In genomic region chr12:75833268-75833667, GRCh38 we compare ENCODE assay signal across 25 cellular contexts.
DNase-seq lines count a peak whose midpoint lies in the region; ATAC-seq, FAIRE-seq and TF ChIP-seq lines count a peak whose summit lies in the region.
"Had no signal": no experiment of that assay in that cellular context is flagged by ENCODE, and none has a peak within 500 bp of the region (broad histone marks: within the 10 kb centered on the region; RNA-seq: fewer than 3 reads in every experiment).

No MANE protein-coding gene starts in this region.

- dilution Hi-C loops in IMR-90 (cut with HindIII; ENCODE audit: low sequenced_read_pairs, unreplicated experiment) = no loop called here

- no peaks in the 10 kb centered on the region for H3F3A ChIP-seq in neural cell (ENCODE audit: insufficient read depth, low read length, poor library complexity, severe bottlenecking)

- H3K79me2 ChIP-seq in GM12878 (ENCODE audit: control insufficient read depth, insufficient read depth, low read length) (no peaks in the 10 kb centered on the region), neural cell (replicated peaks; ENCODE audit: insufficient read depth, low read length) (no peaks in the 10 kb centered on the region)

- SMC1A ChIA-PET in GM12878 (lab: Charles Lee; ENCODE audit: uncharacterized antibody, unreplicated experiment) = interaction anchor here (1.3 kb wide), 2 partner anchors 12 to 41 kb away, joined by 3 to 5 read pairs; no protein-coding TSS in a partner anchor

- no peak overlapping the region; a peak in 1 of 4 replicates for H4K8ac ChIP-seq in IMR-90 (ENCODE audit: low read depth in 2 of 2, low read length in 2 of 2)

- peak overlapping the region; percentile 29; the same call in 1 of the 2 replicates for H2AK5ac ChIP-seq in IMR-90 (ENCODE audit: low read depth, low read length)

- no peak overlapping the region for H3K23ac ChIP-seq in IMR-90 (ENCODE audit: low read depth, low read length)

- H2BK5ac ChIP-seq in IMR-90 (ENCODE audit: low read depth, low read length, poor library complexity, severe bottlenecking) = no peak overlapping the region

- peak overlapping the region; percentile 53; the same call in 1 of the 2 replicates for H2BK20ac ChIP-seq in IMR-90 (ENCODE audit: low read depth, low read length)

- no peaks in the 10 kb centered on the region for H3K27me3 ChIP-seq in IMR-90 (ENCODE audit: control insufficient read depth, insufficient read depth, low read length)
- no peaks in the 10 kb centered on the region for H3K27me3 ChIP-seq in GM12878 (replicated peaks in 1 of 2; ENCODE audit: control insufficient read depth in 2 of 2, insufficient read depth in 2 of 2, low read length in 1 of 2)
- H3K27me3 ChIP-seq in neural cell (ENCODE audit: insufficient read depth, low read depth, low read length) = no peaks in the 10 kb centered on the region
- H3K27me3 ChIP-seq in foreskin keratinocyte = no peaks in the 10 kb centered on the region
- H3K27me3 ChIP-seq: BE2C, BLaER1 had no signal

- H3K9me2 ChIP-seq in neural cell (ENCODE audit: insufficient read depth, low read length) = no peaks in the 10 kb centered on the region

- TF ChIP-seq EP300 in GM12878 (IDR thresholded peaks at IDR 0.05; ENCODE audit: borderline replicate concordance in 1 of 2, control insufficient read depth in 1 of 2, low read depth in 2 of 2, low read length in 2 of 2) (no peak), neural cell (conservative IDR thresholded peaks at IDR 0.05; ENCODE audit: poor library complexity, severe bottlenecking) (peak; percentile 89)

- no peak for TF ChIP-seq RAD21 in IMR-90 (IDR thresholded peaks at IDR 0.05; ENCODE audit: low read length)
- TF ChIP-seq RAD21 in GM12878 (IDR thresholded peaks at IDR 0.05; ENCODE audit: insufficient read depth, low read depth, low read length) = no peak
- no peak for TF ChIP-seq RAD21 in neural cell (conservative IDR thresholded peaks at IDR 0.05)

- H2BK15ac ChIP-seq in IMR-90 (ENCODE audit: low read depth, low read length) = 0 out of 3 replicates have a peak overlapping the region, but pooled peaks have one; percentile 89

- H3K9me3 ChIP-seq in IMR-90 (ENCODE audit: control insufficient read depth, insufficient read depth, low read length) (no peaks in the 10 kb centered on the region), GM12878 (replicated peaks; ENCODE audit: control insufficient read depth, insufficient read depth, low read length) (no peaks in the 10 kb centered on the region), neural cell (ENCODE audit: low read length) (no peaks in the 10 kb centered on the region)
- H3K9me3 ChIP-seq: A549, BLaER1 had no signal

- H3K4me2 ChIP-seq in IMR-90 (ENCODE audit: low read depth, low read length) (no peak overlapping the region), GM12878 (ENCODE audit: control insufficient read depth, insufficient read depth) (no peak overlapping the region), neural cell (ENCODE audit: low read length) (no peak overlapping the region)
- H3K4me2 ChIP-seq: A549, BLaER1 had no signal

- TF ChIP-seq CTCF in IMR-90 (conservative IDR thresholded peaks at IDR 0.05; ENCODE audit: low read depth, low read length) = no peak
- no peak for TF ChIP-seq CTCF in GM12878 (IDR thresholded peaks at IDR 0.05 in 2 of 3, conservative IDR thresholded peaks at IDR 0.05 in 1 of 3; ENCODE audit: control insufficient read depth in 2 of 3, extremely low read depth in 1 of 3, insufficient read depth in 1 of 3, low read depth in 3 of 3, low read length in 3 of 3)
- TF ChIP-seq CTCF in epithelial cell of proximal tubule (conservative IDR thresholded peaks at IDR 0.05; ENCODE audit: low read depth, low read length) = no peak
- TF ChIP-seq CTCF in neural cell (IDR thresholded peaks at IDR 0.05; ENCODE audit: poor library complexity, severe bottlenecking) = no peak
- no peak for TF ChIP-seq CTCF in foreskin keratinocyte (conservative IDR thresholded peaks at IDR 0.05)

- H3K4me1 ChIP-seq in IMR-90 (ENCODE audit: control insufficient read depth, insufficient read depth, low read length) = peaks cover 11% of the 10 kb centered on the region
- no peaks in the 10 kb centered on the region for H3K4me1 ChIP-seq in GM12878 (ENCODE audit: control insufficient read depth, insufficient read depth, low read length)
- H3K4me1 ChIP-seq in foreskin keratinocyte = no peaks in the 10 kb centered on the region
- H3K4me1 ChIP-seq: A549, BLaER1 had no signal

- WGBS in IMR-90 (ENCODE audit: extremely low coverage in 2 of 2, insufficient read length in 1 of 2), 2 experiments = no CpG with 5 or more reads among the region's 3 CpGs
- WGBS in GM12878 (ENCODE audit: insufficient coverage, insufficient replicate concordance, low lambda C conversion rate, missing lambda C conversion rate) = 2% methylated on average over 3 of the region's 3 CpGs

- H3K36me3 ChIP-seq in IMR-90 (ENCODE audit: control insufficient read depth, insufficient read depth, low read length) (no peaks in the 10 kb centered on the region), GM12878 (ENCODE audit: control insufficient read depth in 2 of 2, insufficient read depth in 2 of 2, low read length in 1 of 2) (no peaks in the 10 kb centered on the region), neural cell (ENCODE audit: insufficient read depth, low read length) (no peaks in the 10 kb centered on the region)
- H3K36me3 ChIP-seq: BE2C, BLaER1 had no signal

- no peak overlapping the region for H3K56ac ChIP-seq in IMR-90 (ENCODE audit: extremely low read depth, insufficient read depth, low read length)

- H4K20me1 ChIP-seq in IMR-90 (ENCODE audit: insufficient read depth, low read length) (no peaks in the 10 kb centered on the region), GM12878 (ENCODE audit: control insufficient read depth, insufficient read depth) (no peaks in the 10 kb centered on the region), neural cell (ENCODE audit: insufficient read depth) (no peaks in the 10 kb centered on the region)
- H4K20me1 ChIP-seq: BLaER1 had no signal

- 0 out of 2 replicates have a peak overlapping the region, but pooled peaks have one; percentile 15 for H3K14ac ChIP-seq in IMR-90 (replicated peaks; ENCODE audit: low read depth, low read length)

- RAD21 ChIA-PET in GM12878 (lab: Charles Lee; ENCODE audit: unreplicated experiment) = no interaction called here

- H2AFZ ChIP-seq in IMR-90 (replicated peaks; ENCODE audit: low read length, poor library complexity) = no peak overlapping the region
- no peak overlapping the region for H2AFZ ChIP-seq in GM12878 (ENCODE audit: control insufficient read depth, low read depth, low read length)
- no peak overlapping the region for H2AFZ ChIP-seq in neural cell (ENCODE audit: low read depth, low read length)

- DNase-seq in IMR-90 (no peak), GM12878 (ENCODE audit: low read depth, low spot score) (no peak), epithelial cell of proximal tubule (ENCODE audit: low read depth) (no peak), NCI-H82 treated with DMSO at 0.1 percent for 48 hours (lab: John Stamatoyannopoulos, UW; ENCODE audit: unreplicated experiment) (no peak), GM12891 (ENCODE audit: insufficient read length, low spot score) (no peak), foreskin keratinocyte (no peak)
- DNase-seq: BE2C; C1 segment of cervical spinal cord; CD4-positive, alpha-beta memory T cell; CD4-positive, CD25-positive, alpha-beta regulatory T cell; CD8-positive, alpha-beta memory T cell; COR-L47; DMS 273 treated with DMSO at 0.1 percent for 48 hours; DMS153; DMS53; DMS79; DND-41; EL; GDM1 had no signal

- H3K79me1 ChIP-seq in IMR-90 (ENCODE audit: low read depth in 1 of 2, low read length in 2 of 2) = no peaks in the 10 kb centered on the region

- FAIRE-seq in GM12878 (lab: Jason Lieb, UNC) (no peak), GM12891 (lab: Jason Lieb, UNC) (no peak)
- FAIRE-seq: A549, GM12892, GM18507 had no signal

- peak overlapping the region; percentile 32; the same call in 1 of the 2 replicates for H3K4ac ChIP-seq in IMR-90 (ENCODE audit: low read depth, low read length)

- H3K27ac ChIP-seq in IMR-90 (ENCODE audit: insufficient read depth, low read length) (no peak overlapping the region), GM12878 (ENCODE audit: control insufficient read depth, insufficient read depth) (no peak overlapping the region), neural cell (ENCODE audit: low read length) (no peak overlapping the region), foreskin keratinocyte (no peak overlapping the region)
- H3K27ac ChIP-seq: 22Rv1, BLaER1 had no signal

- CTCF ChIA-PET in IMR-90 (lab: Yijun Ruan, JAX) = no interaction called here
- CTCF ChIA-PET in GM12878 (lab: Yijun Ruan, JAX) = interaction anchor here (1.0 kb wide), 1 partner anchor 59 kb away, joined by 3 read pairs; no protein-coding TSS in a partner anchor

- intact Hi-C loops in IMR-90 (cut with micrococcal nuclease) = no loop called here
- intact Hi-C loops in GM12878 (cut with micrococcal nuclease; ENCODE audit: unreplicated experiment) = no loop called here

- ATAC-seq in IMR-90 (ENCODE audit: low read depth) (no peak), GM12878 (no peak), foreskin keratinocyte (no peak)
- ATAC-seq: A549 had no signal

- TF ChIP-seq POLR2A in IMR-90 (IDR thresholded peaks at IDR 0.05; ENCODE audit: low read depth, low read length) (no peak), GM12878 (IDR thresholded peaks at IDR 0.05; ENCODE audit: low read depth, low read length) (no peak), GM12891 (IDR thresholded peaks at IDR 0.05; ENCODE audit: low read depth, low read length) (no peak)

- no peak overlapping the region for H4K5ac ChIP-seq in IMR-90 (ENCODE audit: low read depth, low read length)

- no peak overlapping the region for H2BK120ac ChIP-seq in IMR-90 (ENCODE audit: low read depth, low read length)

- H3K18ac ChIP-seq in IMR-90 (ENCODE audit: low read depth, low read length) = no peak overlapping the region; the same call in 1 of the 2 replicates

- H3K9ac ChIP-seq in IMR-90 (ENCODE audit: low read depth, low read length) (no peak overlapping the region), GM12878 (ENCODE audit: control insufficient read depth, insufficient read depth, low read length) (no peak overlapping the region), neural cell (ENCODE audit: low read length) (no peak overlapping the region)
- H3K9ac ChIP-seq: BLaER1 had no signal

- POLR2A ChIA-PET in IMR-90 (lab: Charles Lee; ENCODE audit: unreplicated experiment) = no interaction called here
- POLR2A ChIA-PET in GM12878 (lab: Charles Lee) = no interaction called here

- BruUV-seq in IMR-90 (replicated peaks; lab: Mats Ljungman, UMichigan) (no TSS peak), GM12878 (replicated peaks; lab: Mats Ljungman, UMichigan) (no TSS peak)

- in situ Hi-C loops in IMR-90 (cut with MboI; ENCODE audit: low sequenced_read_pairs) (no loop called here), GM12878 (cut with MboI) (no loop called here)

- peaks cover 12% of the 10 kb centered on the region for H3K9me1 ChIP-seq in IMR-90 (ENCODE audit: insufficient read depth, low read length)

- H4K91ac ChIP-seq in IMR-90 (ENCODE audit: insufficient read depth, low read depth, low read length) = no peak overlapping the region

- no peak overlapping the region for H2AK9ac ChIP-seq in IMR-90 (replicated peaks; ENCODE audit: low read depth, low read length, poor library complexity)

- no peak overlapping the region for H3K4me3 ChIP-seq in IMR-90 (ENCODE audit: insufficient read depth, low read depth, low read length)
- no peak overlapping the region for H3K4me3 ChIP-seq in GM12878
- peak overlapping the region; percentile 47 for H3K4me3 ChIP-seq in epithelial cell of proximal tubule (ENCODE audit: low read depth, low read length)
- H3K4me3 ChIP-seq in neural cell (ENCODE audit: low read length) = no peak overlapping the region
- H3K4me3 ChIP-seq: A549, BLaER1 had no signal
